ENCODE assay signal across 1 cellular context in the genomic region with DNA sequence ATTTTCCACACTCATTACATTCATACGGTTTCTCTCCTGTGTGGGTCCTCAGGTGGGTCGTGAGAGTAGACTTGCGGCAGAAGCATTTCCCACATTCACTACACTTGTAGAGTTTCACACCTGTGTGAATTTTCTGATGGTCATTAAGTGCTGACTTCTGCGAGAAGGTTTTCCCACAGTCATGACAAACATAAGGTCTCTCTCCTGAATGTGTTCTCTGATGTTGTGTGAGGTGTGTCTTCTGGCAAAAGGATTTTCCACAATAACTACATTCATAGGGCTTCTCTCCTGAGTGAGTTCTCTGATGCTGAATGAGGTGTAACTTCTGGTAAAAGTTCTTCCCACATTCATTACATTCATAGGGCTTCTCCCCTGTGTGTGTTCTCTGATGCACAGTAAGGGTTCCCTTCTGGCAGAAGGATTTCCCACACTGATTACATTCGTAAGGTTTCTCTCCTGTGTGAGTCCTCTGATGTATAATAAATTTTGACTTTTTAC.
TF ChIP-seq lines count a peak whose summit lies in the region.

No MANE protein-coding gene starts in this region.

TF ChIP-seq in K562, 482 proteins besides CTCF, POLR2A, EP300 and RAD21 (continued from another document and continues in another):
- TF ChIP-seq, protein P1, sequence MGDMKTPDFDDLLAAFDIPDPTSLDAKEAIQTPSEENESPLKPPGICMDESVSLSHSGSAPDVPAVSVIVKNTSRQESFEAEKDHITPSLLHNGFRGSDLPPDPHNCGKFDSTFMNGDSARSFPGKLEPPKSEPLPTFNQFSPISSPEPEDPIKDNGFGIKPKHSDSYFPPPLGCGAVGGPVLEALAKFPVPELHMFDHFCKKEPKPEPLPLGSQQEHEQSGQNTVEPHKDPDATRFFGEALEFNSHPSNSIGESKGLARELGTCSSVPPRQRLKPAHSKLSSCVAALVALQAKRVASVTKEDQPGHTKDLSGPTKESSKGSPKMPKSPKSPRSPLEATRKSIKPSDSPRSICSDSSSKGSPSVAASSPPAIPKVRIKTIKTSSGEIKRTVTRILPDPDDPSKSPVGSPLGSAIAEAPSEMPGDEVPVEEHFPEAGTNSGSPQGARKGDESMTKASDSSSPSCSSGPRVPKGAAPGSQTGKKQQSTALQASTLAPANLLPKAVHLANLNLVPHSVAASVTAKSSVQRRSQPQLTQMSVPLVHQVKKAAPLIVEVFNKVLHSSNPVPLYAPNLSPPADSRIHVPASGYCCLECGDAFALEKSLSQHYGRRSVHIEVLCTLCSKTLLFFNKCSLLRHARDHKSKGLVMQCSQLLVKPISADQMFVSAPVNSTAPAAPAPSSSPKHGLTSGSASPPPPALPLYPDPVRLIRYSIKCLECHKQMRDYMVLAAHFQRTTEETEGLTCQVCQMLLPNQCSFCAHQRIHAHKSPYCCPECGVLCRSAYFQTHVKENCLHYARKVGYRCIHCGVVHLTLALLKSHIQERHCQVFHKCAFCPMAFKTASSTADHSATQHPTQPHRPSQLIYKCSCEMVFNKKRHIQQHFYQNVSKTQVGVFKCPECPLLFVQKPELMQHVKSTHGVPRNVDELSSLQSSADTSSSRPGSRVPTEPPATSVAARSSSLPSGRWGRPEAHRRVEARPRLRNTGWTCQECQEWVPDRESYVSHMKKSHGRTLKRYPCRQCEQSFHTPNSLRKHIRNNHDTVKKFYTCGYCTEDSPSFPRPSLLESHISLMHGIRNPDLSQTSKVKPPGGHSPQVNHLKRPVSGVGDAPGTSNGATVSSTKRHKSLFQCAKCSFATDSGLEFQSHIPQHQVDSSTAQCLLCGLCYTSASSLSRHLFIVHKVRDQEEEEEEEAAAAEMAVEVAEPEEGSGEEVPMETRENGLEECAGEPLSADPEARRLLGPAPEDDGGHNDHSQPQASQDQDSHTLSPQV (IDR thresholded peaks at IDR 0.05): no peak
- TF ChIP-seq XRCC3 (IDR thresholded peaks at IDR 0.05) (peak; percentile 88), ZNF316 (IDR thresholded peaks at IDR 0.05) (no peak), ZNF146 (CRISPR knock-in tag; IDR thresholded peaks at IDR 0.05; ENCODE audit: unreplicated experiment) (no peak), TAF15 (IDR thresholded peaks at IDR 0.05; ENCODE audit: low read depth, low read length) (no peak), ZNF431 (CRISPR knock-in tag; IDR thresholded peaks at IDR 0.05) (no peak), TRIM24 (IDR thresholded peaks at IDR 0.05) (peak in 1 of 2 experiments; percentile 59; a peak in 2 of 4 replicates), SMARCB1 (IDR thresholded peaks at IDR 0.05; ENCODE audit: insufficient read length, low read depth) (no peak), THRAP3 (IDR thresholded peaks at IDR 0.05; ENCODE audit: borderline replicate concordance) (0 out of 2 replicates have a peak, but pooled peaks have one; percentile 36), SMARCA4 (IDR thresholded peaks at IDR 0.05) (no peak), ZNF444 (CRISPR knock-in tag; IDR thresholded peaks at IDR 0.05) (no peak), OTX1 (CRISPR knock-in tag; IDR thresholded peaks at IDR 0.05) (no peak), GABPB1 (CRISPR knock-in tag; IDR thresholded peaks at IDR 0.05) (no peak), JUNB (CRISPR knock-in tag; conservative IDR thresholded peaks at IDR 0.05) (no peak), ZNF507 (tag; conservative IDR thresholded peaks at IDR 0.05) (no peak), ZNF644 (tag; IDR thresholded peaks at IDR 0.05; ENCODE audit: low read depth) (no peak), SOX6 (IDR thresholded peaks at IDR 0.05) (peak; percentile 56; the same call in 1 of the 2 replicates), POLR3G (IDR thresholded peaks at IDR 0.05; ENCODE audit: extremely low read depth, insufficient read length, insufficient replicate concordance) (no peak), ZNF212 (CRISPR knock-in tag; IDR thresholded peaks at IDR 0.05) (no peak), ESRRB (CRISPR knock-in tag; IDR thresholded peaks at IDR 0.05; ENCODE audit: borderline replicate concordance) (no peak)
- TF ChIP-seq, protein P2, sequence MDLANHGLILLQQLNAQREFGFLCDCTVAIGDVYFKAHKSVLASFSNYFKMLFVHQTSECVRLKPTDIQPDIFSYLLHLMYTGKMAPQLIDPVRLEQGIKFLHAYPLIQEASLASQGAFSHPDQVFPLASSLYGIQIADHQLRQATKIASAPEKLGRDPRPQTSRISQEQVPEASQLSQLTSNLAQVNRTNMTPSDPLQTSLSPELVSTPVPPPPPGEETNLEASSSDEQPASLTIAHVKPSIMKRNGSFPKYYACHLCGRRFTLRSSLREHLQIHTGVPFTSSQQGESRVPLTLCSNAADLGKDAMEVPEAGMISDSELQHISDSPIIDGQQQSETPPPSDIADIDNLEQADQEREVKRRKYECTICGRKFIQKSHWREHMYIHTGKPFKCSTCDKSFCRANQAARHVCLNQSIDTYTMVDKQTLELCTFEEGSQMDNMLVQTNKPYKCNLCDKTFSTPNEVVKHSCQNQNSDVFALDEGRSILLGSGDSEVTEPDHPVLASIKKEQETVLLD (IDR thresholded peaks at IDR 0.05): no peak
- TF ChIP-seq, protein P3, sequence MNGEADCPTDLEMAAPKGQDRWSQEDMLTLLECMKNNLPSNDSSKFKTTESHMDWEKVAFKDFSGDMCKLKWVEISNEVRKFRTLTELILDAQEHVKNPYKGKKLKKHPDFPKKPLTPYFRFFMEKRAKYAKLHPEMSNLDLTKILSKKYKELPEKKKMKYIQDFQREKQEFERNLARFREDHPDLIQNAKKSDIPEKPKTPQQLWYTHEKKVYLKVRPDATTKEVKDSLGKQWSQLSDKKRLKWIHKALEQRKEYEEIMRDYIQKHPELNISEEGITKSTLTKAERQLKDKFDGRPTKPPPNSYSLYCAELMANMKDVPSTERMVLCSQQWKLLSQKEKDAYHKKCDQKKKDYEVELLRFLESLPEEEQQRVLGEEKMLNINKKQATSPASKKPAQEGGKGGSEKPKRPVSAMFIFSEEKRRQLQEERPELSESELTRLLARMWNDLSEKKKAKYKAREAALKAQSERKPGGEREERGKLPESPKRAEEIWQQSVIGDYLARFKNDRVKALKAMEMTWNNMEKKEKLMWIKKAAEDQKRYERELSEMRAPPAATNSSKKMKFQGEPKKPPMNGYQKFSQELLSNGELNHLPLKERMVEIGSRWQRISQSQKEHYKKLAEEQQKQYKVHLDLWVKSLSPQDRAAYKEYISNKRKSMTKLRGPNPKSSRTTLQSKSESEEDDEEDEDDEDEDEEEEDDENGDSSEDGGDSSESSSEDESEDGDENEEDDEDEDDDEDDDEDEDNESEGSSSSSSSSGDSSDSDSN (IDR thresholded peaks at IDR 0.05; ENCODE audit: borderline replicate concordance in 1 of 2, low read depth in 2 of 2, low read length in 2 of 2): no peak
- TF ChIP-seq, protein P4, sequence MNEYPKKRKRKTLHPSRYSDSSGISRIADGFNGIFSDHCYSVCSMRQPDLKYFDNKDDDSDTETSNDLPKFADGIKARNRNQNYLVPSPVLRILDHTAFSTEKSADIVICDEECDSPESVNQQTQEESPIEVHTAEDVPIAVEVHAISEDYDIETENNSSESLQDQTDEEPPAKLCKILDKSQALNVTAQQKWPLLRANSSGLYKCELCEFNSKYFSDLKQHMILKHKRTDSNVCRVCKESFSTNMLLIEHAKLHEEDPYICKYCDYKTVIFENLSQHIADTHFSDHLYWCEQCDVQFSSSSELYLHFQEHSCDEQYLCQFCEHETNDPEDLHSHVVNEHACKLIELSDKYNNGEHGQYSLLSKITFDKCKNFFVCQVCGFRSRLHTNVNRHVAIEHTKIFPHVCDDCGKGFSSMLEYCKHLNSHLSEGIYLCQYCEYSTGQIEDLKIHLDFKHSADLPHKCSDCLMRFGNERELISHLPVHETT (CRISPR knock-in tag; conservative IDR thresholded peaks at IDR 0.05 in 1 of 2, IDR thresholded peaks at IDR 0.05 in 1 of 2): no peak
- TF ChIP-seq, protein P5, sequence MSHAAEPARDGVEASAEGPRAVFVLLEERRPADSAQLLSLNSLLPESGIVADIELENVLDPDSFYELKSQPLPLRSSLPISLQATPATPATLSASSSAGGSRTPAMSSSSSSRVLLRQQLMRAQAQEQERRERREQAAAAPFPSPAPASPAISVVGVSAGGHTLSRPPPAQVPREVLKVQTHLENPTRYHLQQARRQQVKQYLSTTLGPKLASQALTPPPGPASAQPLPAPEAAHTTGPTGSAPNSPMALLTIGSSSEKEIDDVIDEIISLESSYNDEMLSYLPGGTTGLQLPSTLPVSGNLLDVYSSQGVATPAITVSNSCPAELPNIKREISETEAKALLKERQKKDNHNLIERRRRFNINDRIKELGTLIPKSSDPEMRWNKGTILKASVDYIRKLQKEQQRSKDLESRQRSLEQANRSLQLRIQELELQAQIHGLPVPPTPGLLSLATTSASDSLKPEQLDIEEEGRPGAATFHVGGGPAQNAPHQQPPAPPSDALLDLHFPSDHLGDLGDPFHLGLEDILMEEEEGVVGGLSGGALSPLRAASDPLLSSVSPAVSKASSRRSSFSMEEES (CRISPR knock-in tag; IDR thresholded peaks at IDR 0.05): no peak
- TF ChIP-seq, protein P6, sequence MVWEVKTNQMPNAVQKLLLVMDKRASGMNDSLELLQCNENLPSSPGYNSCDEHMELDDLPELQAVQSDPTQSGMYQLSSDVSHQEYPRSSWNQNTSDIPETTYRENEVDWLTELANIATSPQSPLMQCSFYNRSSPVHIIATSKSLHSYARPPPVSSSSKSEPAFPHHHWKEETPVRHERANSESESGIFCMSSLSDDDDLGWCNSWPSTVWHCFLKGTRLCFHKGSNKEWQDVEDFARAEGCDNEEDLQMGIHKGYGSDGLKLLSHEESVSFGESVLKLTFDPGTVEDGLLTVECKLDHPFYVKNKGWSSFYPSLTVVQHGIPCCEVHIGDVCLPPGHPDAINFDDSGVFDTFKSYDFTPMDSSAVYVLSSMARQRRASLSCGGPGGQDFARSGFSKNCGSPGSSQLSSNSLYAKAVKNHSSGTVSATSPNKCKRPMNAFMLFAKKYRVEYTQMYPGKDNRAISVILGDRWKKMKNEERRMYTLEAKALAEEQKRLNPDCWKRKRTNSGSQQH (CRISPR knock-in tag; IDR thresholded peaks at IDR 0.05): no peak
- TF ChIP-seq, protein P7, sequence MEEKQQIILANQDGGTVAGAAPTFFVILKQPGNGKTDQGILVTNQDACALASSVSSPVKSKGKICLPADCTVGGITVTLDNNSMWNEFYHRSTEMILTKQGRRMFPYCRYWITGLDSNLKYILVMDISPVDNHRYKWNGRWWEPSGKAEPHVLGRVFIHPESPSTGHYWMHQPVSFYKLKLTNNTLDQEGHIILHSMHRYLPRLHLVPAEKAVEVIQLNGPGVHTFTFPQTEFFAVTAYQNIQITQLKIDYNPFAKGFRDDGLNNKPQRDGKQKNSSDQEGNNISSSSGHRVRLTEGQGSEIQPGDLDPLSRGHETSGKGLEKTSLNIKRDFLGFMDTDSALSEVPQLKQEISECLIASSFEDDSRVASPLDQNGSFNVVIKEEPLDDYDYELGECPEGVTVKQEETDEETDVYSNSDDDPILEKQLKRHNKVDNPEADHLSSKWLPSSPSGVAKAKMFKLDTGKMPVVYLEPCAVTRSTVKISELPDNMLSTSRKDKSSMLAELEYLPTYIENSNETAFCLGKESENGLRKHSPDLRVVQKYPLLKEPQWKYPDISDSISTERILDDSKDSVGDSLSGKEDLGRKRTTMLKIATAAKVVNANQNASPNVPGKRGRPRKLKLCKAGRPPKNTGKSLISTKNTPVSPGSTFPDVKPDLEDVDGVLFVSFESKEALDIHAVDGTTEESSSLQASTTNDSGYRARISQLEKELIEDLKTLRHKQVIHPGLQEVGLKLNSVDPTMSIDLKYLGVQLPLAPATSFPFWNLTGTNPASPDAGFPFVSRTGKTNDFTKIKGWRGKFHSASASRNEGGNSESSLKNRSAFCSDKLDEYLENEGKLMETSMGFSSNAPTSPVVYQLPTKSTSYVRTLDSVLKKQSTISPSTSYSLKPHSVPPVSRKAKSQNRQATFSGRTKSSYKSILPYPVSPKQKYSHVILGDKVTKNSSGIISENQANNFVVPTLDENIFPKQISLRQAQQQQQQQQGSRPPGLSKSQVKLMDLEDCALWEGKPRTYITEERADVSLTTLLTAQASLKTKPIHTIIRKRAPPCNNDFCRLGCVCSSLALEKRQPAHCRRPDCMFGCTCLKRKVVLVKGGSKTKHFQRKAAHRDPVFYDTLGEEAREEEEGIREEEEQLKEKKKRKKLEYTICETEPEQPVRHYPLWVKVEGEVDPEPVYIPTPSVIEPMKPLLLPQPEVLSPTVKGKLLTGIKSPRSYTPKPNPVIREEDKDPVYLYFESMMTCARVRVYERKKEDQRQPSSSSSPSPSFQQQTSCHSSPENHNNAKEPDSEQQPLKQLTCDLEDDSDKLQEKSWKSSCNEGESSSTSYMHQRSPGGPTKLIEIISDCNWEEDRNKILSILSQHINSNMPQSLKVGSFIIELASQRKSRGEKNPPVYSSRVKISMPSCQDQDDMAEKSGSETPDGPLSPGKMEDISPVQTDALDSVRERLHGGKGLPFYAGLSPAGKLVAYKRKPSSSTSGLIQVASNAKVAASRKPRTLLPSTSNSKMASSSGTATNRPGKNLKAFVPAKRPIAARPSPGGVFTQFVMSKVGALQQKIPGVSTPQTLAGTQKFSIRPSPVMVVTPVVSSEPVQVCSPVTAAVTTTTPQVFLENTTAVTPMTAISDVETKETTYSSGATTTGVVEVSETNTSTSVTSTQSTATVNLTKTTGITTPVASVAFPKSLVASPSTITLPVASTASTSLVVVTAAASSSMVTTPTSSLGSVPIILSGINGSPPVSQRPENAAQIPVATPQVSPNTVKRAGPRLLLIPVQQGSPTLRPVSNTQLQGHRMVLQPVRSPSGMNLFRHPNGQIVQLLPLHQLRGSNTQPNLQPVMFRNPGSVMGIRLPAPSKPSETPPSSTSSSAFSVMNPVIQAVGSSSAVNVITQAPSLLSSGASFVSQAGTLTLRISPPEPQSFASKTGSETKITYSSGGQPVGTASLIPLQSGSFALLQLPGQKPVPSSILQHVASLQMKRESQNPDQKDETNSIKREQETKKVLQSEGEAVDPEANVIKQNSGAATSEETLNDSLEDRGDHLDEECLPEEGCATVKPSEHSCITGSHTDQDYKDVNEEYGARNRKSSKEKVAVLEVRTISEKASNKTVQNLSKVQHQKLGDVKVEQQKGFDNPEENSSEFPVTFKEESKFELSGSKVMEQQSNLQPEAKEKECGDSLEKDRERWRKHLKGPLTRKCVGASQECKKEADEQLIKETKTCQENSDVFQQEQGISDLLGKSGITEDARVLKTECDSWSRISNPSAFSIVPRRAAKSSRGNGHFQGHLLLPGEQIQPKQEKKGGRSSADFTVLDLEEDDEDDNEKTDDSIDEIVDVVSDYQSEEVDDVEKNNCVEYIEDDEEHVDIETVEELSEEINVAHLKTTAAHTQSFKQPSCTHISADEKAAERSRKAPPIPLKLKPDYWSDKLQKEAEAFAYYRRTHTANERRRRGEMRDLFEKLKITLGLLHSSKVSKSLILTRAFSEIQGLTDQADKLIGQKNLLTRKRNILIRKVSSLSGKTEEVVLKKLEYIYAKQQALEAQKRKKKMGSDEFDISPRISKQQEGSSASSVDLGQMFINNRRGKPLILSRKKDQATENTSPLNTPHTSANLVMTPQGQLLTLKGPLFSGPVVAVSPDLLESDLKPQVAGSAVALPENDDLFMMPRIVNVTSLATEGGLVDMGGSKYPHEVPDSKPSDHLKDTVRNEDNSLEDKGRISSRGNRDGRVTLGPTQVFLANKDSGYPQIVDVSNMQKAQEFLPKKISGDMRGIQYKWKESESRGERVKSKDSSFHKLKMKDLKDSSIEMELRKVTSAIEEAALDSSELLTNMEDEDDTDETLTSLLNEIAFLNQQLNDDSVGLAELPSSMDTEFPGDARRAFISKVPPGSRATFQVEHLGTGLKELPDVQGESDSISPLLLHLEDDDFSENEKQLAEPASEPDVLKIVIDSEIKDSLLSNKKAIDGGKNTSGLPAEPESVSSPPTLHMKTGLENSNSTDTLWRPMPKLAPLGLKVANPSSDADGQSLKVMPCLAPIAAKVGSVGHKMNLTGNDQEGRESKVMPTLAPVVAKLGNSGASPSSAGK (IDR thresholded peaks at IDR 0.05): no peak
